In the genomic region with DNA sequence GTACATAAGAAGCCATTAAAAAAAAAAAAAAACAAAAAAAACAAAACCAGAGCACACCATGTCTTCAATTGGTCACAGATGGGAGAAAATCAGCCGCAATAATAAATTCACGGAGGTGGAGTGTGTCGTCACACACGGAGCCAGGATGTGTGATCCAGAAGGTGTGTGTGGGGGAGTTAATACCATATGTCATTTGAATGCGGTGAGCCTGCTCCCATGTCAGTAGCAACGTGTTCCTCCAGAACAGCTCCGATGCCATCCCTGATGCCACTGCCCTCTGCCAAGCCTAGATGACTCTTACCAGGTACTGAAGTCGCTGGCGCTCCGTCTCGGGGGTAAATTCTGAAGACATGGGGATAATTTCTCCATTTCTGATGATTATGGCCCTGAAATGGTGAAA, we compare ENCODE assay signal across 19 cellular contexts.
"Had no signal": no experiment of that assay in that cellular context is flagged by ENCODE, and none has a peak within 500 bp of the region (broad histone marks: within the 10 kb centered on the region; RNA-seq: fewer than 3 reads in every experiment).

No MANE protein-coding gene starts in this region.

- H3K36me3 Mint-ChIP-seq: activated naive CD8-positive, alpha-beta T cell treated with anti-CD3 and anti-CD28 coated beads for 36 hours; naive B cell; stimulated activated effector memory CD8-positive, alpha-beta T cell treated with anti-CD3 and anti-CD28 coated beads, Interleukin-12 subunit alpha, Interleukin-12 subunit beta, amount 100 ng/mL, for 72 hours; T-cell had no signal

- ATAC-seq: activated T-cell treated with anti-CD3 and anti-CD28 coated beads, Interleukin-2, amount 50 U/mL, for 4 hours; left ventricle myocardium superior; right lobe of liver; stimulated activated effector memory CD8-positive, alpha-beta T cell treated with anti-CD3 and anti-CD28 coated beads, Interleukin-12 subunit alpha, Interleukin-12 subunit beta, amount 100 ng/mL, for 72 hours; T-cell had no signal

- DNase-seq: activated CD8-positive, alpha-beta memory T cell treated with anti-CD3 and anti-CD28 coated beads, Interleukin-2, amount 50 U/mL, for 4 hours; activated naive CD4-positive, alpha-beta T cell treated with Interleukin-2 at 50 U/mL for 16 hours; activated naive CD8-positive, alpha-beta T cell treated with anti-CD3 and anti-CD28 coated beads for 36 hours; activated T-cell treated with anti-CD3 and anti-CD28 coated beads, Interleukin-2, amount 50 U/mL, for 4 hours; effector CD4-positive, alpha-beta T cell; erythroblast; hippocampal formation; left ventricle myocardium superior; naive B cell; nucleus accumbens; right lobe of liver; stimulated activated CD4-positive, alpha-beta T cell treated with anti-CD3 and anti-CD28 coated beads, Interleukin-2, amount 100 ng/mL, for 24 hours; stomach; T-cell had no signal

- H3K4me3 ChIP-seq: right lobe of liver, skin epidermis, stomach, suprapubic skin, tibial nerve had no signal

- H3K27ac Mint-ChIP-seq: activated naive CD8-positive, alpha-beta T cell treated with anti-CD3 and anti-CD28 coated beads for 36 hours; dendritic cell treated with granulocyte-macrophage colony-stimulating factor and Interleukin-4, amounts not matched to agents 40 ng/mL and 50 ng/mL, for 4 days; naive B cell; stimulated activated effector memory CD8-positive, alpha-beta T cell treated with anti-CD3 and anti-CD28 coated beads, Interleukin-12 subunit alpha, Interleukin-12 subunit beta, amount 100 ng/mL, for 72 hours; T-cell had no signal

- H3K27ac ChIP-seq: right lobe of liver, stomach, suprapubic skin, tibial nerve had no signal

- H3K27me3 Mint-ChIP-seq: activated naive CD8-positive, alpha-beta T cell treated with anti-CD3 and anti-CD28 coated beads for 36 hours; dendritic cell treated with granulocyte-macrophage colony-stimulating factor and Interleukin-4, amounts not matched to agents 40 ng/mL and 50 ng/mL, for 4 days; naive B cell; T-cell had no signal

- H3K4me3 Mint-ChIP-seq: activated naive CD8-positive, alpha-beta T cell treated with anti-CD3 and anti-CD28 coated beads for 36 hours; activated T-cell treated with anti-CD3 and anti-CD28 coated beads, Interleukin-2, amount 50 U/mL, for 4 hours; dendritic cell treated with granulocyte-macrophage colony-stimulating factor and Interleukin-4, amounts not matched to agents 40 ng/mL and 50 ng/mL, for 4 days; naive B cell; stimulated activated effector memory CD8-positive, alpha-beta T cell treated with anti-CD3 and anti-CD28 coated beads, Interleukin-12 subunit alpha, Interleukin-12 subunit beta, amount 100 ng/mL, for 72 hours; T-cell had no signal

- H3K27me3 ChIP-seq: right lobe of liver, stomach, suprapubic skin, tibial nerve had no signal

- H3K36me3 ChIP-seq: right lobe of liver, stomach, suprapubic skin, tibial nerve had no signal

- H3K4me1 Mint-ChIP-seq: naive B cell; stimulated activated effector memory CD8-positive, alpha-beta T cell treated with anti-CD3 and anti-CD28 coated beads, Interleukin-12 subunit alpha, Interleukin-12 subunit beta, amount 100 ng/mL, for 72 hours had no signal

- H3K9me3 ChIP-seq: right lobe of liver, stomach, suprapubic skin, tibial nerve had no signal

- H3K4me1 ChIP-seq: right lobe of liver had no signal

- H3K9me3 Mint-ChIP-seq: activated naive CD8-positive, alpha-beta T cell treated with anti-CD3 and anti-CD28 coated beads for 36 hours; activated T-cell treated with anti-CD3 and anti-CD28 coated beads, Interleukin-2, amount 50 U/mL, for 4 hours; dendritic cell treated with granulocyte-macrophage colony-stimulating factor and Interleukin-4, amounts not matched to agents 40 ng/mL and 50 ng/mL, for 4 days; naive B cell; stimulated activated effector memory CD8-positive, alpha-beta T cell treated with anti-CD3 and anti-CD28 coated beads, Interleukin-12 subunit alpha, Interleukin-12 subunit beta, amount 100 ng/mL, for 72 hours; T-cell had no signal
